Comparison of ENCODE assay signal across 1 cellular context in genomic region chr7:73683056-73683915, GRCh38.
TF ChIP-seq lines count a peak whose summit lies in the region.

Gene BUD23 (plus strand): TSS chr7:73683597. CDS start chr7:73683626, 29 bp downstream.
Gene DNAJC30 (minus strand): TSS chr7:73683453. CDS start chr7:73683423, 30 bp downstream.

TF ChIP-seq in WTC11, 78 proteins besides CTCF, POLR2A, EP300 and RAD21 (continued from another document):
- TF ChIP-seq GABPB1 (CRISPR knock-in tag; IDR thresholded peaks at IDR 0.05) (0 out of 2 replicates have a peak, but pooled peaks have one; percentile 47), KAT7 (CRISPR knock-in tag; IDR thresholded peaks at IDR 0.05; ENCODE audit: borderline replicate concordance) (0 out of 2 replicates have a peak, but pooled peaks have one; percentile 33)
- TF ChIP-seq, protein P1, sequence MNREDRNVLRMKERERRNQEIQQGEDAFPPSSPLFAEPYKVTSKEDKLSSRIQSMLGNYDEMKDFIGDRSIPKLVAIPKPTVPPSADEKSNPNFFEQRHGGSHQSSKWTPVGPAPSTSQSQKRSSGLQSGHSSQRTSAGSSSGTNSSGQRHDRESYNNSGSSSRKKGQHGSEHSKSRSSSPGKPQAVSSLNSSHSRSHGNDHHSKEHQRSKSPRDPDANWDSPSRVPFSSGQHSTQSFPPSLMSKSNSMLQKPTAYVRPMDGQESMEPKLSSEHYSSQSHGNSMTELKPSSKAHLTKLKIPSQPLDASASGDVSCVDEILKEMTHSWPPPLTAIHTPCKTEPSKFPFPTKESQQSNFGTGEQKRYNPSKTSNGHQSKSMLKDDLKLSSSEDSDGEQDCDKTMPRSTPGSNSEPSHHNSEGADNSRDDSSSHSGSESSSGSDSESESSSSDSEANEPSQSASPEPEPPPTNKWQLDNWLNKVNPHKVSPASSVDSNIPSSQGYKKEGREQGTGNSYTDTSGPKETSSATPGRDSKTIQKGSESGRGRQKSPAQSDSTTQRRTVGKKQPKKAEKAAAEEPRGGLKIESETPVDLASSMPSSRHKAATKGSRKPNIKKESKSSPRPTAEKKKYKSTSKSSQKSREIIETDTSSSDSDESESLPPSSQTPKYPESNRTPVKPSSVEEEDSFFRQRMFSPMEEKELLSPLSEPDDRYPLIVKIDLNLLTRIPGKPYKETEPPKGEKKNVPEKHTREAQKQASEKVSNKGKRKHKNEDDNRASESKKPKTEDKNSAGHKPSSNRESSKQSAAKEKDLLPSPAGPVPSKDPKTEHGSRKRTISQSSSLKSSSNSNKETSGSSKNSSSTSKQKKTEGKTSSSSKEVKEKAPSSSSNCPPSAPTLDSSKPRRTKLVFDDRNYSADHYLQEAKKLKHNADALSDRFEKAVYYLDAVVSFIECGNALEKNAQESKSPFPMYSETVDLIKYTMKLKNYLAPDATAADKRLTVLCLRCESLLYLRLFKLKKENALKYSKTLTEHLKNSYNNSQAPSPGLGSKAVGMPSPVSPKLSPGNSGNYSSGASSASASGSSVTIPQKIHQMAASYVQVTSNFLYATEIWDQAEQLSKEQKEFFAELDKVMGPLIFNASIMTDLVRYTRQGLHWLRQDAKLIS (CRISPR knock-in tag; IDR thresholded peaks at IDR 0.05; ENCODE audit: borderline replicate concordance) = no peak
